Comparison of ENCODE assay signal across 1 cellular context in the genomic region with DNA sequence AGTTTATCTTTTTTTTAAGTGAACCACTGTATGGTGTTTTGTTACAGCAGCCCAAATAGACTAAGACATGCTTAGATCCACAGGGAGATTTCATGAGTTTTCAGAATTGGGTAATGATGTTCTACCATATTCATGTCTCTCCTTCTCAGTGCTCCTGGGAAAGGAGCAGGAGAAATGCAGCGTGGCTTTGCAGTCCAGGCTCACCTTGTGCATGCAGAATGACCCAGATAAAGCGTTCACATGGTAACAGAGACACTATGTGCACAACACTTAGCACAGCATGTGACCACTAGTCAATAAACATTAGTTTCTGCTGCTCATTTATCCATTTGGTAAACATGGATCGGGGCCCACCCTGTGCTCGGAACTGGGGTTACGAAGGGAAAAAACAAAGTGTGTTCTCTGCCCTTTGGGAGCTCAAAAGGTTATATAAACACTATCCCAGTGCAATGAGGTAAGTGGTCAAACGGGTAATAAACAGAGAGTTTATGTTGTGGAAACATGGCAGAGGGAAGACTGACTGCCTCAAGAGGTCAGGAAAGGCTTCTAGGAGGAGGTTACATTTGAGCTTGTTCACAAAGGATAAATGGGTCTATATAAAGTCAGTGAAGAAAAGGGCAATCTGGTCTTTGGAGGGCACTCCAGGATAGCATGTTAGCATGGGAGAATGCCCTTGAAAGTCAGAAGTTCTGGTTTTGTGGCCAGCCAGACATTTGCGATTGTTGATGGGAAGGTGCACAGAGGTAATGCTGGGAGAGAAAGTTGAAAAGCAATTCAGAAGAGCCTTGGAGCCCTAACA.
TF ChIP-seq lines count a peak whose summit lies in the region.

No MANE protein-coding gene starts in this region.

TF ChIP-seq in HepG2, 621 proteins besides CTCF, POLR2A, EP300 and RAD21 (continued from another document and continues in another):
- TF ChIP-seq, protein P1, sequence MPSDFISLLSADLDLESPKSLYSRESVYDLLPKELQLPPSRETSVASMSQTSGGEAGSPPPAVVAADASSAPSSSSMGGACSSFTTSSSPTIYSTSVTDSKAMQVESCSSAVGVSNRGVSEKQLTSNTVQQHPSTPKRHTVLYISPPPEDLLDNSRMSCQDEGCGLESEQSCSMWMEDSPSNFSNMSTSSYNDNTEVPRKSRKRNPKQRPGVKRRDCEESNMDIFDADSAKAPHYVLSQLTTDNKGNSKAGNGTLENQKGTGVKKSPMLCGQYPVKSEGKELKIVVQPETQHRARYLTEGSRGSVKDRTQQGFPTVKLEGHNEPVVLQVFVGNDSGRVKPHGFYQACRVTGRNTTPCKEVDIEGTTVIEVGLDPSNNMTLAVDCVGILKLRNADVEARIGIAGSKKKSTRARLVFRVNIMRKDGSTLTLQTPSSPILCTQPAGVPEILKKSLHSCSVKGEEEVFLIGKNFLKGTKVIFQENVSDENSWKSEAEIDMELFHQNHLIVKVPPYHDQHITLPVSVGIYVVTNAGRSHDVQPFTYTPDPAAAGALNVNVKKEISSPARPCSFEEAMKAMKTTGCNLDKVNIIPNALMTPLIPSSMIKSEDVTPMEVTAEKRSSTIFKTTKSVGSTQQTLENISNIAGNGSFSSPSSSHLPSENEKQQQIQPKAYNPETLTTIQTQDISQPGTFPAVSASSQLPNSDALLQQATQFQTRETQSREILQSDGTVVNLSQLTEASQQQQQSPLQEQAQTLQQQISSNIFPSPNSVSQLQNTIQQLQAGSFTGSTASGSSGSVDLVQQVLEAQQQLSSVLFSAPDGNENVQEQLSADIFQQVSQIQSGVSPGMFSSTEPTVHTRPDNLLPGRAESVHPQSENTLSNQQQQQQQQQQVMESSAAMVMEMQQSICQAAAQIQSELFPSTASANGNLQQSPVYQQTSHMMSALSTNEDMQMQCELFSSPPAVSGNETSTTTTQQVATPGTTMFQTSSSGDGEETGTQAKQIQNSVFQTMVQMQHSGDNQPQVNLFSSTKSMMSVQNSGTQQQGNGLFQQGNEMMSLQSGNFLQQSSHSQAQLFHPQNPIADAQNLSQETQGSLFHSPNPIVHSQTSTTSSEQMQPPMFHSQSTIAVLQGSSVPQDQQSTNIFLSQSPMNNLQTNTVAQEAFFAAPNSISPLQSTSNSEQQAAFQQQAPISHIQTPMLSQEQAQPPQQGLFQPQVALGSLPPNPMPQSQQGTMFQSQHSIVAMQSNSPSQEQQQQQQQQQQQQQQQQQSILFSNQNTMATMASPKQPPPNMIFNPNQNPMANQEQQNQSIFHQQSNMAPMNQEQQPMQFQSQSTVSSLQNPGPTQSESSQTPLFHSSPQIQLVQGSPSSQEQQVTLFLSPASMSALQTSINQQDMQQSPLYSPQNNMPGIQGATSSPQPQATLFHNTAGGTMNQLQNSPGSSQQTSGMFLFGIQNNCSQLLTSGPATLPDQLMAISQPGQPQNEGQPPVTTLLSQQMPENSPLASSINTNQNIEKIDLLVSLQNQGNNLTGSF (CRISPR knock-in tag; IDR thresholded peaks at IDR 0.05), result no peak
- no peak for TF ChIP-seq PLRG1 (conservative IDR thresholded peaks at IDR 0.05)
- TF ChIP-seq, protein P2, sequence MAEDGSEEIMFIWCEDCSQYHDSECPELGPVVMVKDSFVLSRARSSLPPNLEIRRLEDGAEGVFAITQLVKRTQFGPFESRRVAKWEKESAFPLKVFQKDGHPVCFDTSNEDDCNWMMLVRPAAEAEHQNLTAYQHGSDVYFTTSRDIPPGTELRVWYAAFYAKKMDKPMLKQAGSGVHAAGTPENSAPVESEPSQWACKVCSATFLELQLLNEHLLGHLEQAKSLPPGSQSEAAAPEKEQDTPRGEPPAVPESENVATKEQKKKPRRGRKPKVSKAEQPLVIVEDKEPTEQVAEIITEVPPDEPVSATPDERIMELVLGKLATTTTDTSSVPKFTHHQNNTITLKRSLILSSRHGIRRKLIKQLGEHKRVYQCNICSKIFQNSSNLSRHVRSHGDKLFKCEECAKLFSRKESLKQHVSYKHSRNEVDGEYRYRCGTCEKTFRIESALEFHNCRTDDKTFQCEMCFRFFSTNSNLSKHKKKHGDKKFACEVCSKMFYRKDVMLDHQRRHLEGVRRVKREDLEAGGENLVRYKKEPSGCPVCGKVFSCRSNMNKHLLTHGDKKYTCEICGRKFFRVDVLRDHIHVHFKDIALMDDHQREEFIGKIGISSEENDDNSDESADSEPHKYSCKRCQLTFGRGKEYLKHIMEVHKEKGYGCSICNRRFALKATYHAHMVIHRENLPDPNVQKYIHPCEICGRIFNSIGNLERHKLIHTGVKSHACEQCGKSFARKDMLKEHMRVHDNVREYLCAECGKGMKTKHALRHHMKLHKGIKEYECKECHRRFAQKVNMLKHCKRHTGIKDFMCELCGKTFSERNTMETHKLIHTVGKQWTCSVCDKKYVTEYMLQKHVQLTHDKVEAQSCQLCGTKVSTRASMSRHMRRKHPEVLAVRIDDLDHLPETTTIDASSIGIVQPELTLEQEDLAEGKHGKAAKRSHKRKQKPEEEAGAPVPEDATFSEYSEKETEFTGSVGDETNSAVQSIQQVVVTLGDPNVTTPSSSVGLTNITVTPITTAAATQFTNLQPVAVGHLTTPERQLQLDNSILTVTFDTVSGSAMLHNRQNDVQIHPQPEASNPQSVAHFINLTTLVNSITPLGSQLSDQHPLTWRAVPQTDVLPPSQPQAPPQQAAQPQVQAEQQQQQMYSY (CRISPR knock-in tag; IDR thresholded peaks at IDR 0.05), result no peak
- TF ChIP-seq SETDB1 (CRISPR knock-in tag; IDR thresholded peaks at IDR 0.05; ENCODE audit: borderline replicate concordance), result 0 out of 2 replicates have a peak, but pooled peaks have one; percentile 73
- TF ChIP-seq, protein P3, sequence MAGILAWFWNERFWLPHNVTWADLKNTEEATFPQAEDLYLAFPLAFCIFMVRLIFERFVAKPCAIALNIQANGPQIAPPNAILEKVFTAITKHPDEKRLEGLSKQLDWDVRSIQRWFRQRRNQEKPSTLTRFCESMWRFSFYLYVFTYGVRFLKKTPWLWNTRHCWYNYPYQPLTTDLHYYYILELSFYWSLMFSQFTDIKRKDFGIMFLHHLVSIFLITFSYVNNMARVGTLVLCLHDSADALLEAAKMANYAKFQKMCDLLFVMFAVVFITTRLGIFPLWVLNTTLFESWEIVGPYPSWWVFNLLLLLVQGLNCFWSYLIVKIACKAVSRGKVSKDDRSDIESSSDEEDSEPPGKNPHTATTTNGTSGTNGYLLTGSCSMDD (CRISPR knock-in tag; IDR thresholded peaks at IDR 0.05), result no peak
- no peak for TF ChIP-seq KLF6 (CRISPR knock-in tag; IDR thresholded peaks at IDR 0.05)
- TF ChIP-seq ATAD3A (CRISPR knock-in tag; IDR thresholded peaks at IDR 0.05), result no peak
- no peak for TF ChIP-seq PHB2 (IDR thresholded peaks at IDR 0.05; ENCODE audit: partially characterized antibody)
- no peak for TF ChIP-seq GMEB2 (CRISPR knock-in tag; IDR thresholded peaks at IDR 0.05; ENCODE audit: low read depth)
- no peak for TF ChIP-seq MYC (CRISPR knock-in tag; IDR thresholded peaks at IDR 0.05; ENCODE audit: borderline replicate concordance)
- TF ChIP-seq FLYWCH1 (CRISPR knock-in tag; IDR thresholded peaks at IDR 0.05), result 0 out of 2 replicates have a peak, but pooled peaks have one; percentile 20
- no peak for TF ChIP-seq FOXM1 (CRISPR knock-in tag; IDR thresholded peaks at IDR 0.05)
- peak; percentile 61; the same call in 1 of the 2 replicates for TF ChIP-seq POGZ (CRISPR knock-in tag; IDR thresholded peaks at IDR 0.05)
- TF ChIP-seq SMC3 (IDR thresholded peaks at IDR 0.05; ENCODE audit: low read length), result no peak
- TF ChIP-seq BRCA1 (CRISPR knock-in tag; IDR thresholded peaks at IDR 0.05), result no peak
- TF ChIP-seq ZNF552 (CRISPR knock-in tag; IDR thresholded peaks at IDR 0.05; ENCODE audit: borderline replicate concordance), result no peak
- TF ChIP-seq, protein P4, sequence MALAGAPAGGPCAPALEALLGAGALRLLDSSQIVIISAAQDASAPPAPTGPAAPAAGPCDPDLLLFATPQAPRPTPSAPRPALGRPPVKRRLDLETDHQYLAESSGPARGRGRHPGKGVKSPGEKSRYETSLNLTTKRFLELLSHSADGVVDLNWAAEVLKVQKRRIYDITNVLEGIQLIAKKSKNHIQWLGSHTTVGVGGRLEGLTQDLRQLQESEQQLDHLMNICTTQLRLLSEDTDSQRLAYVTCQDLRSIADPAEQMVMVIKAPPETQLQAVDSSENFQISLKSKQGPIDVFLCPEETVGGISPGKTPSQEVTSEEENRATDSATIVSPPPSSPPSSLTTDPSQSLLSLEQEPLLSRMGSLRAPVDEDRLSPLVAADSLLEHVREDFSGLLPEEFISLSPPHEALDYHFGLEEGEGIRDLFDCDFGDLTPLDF (CRISPR knock-in tag; IDR thresholded peaks at IDR 0.05), result no peak
- TF ChIP-seq, protein P5, sequence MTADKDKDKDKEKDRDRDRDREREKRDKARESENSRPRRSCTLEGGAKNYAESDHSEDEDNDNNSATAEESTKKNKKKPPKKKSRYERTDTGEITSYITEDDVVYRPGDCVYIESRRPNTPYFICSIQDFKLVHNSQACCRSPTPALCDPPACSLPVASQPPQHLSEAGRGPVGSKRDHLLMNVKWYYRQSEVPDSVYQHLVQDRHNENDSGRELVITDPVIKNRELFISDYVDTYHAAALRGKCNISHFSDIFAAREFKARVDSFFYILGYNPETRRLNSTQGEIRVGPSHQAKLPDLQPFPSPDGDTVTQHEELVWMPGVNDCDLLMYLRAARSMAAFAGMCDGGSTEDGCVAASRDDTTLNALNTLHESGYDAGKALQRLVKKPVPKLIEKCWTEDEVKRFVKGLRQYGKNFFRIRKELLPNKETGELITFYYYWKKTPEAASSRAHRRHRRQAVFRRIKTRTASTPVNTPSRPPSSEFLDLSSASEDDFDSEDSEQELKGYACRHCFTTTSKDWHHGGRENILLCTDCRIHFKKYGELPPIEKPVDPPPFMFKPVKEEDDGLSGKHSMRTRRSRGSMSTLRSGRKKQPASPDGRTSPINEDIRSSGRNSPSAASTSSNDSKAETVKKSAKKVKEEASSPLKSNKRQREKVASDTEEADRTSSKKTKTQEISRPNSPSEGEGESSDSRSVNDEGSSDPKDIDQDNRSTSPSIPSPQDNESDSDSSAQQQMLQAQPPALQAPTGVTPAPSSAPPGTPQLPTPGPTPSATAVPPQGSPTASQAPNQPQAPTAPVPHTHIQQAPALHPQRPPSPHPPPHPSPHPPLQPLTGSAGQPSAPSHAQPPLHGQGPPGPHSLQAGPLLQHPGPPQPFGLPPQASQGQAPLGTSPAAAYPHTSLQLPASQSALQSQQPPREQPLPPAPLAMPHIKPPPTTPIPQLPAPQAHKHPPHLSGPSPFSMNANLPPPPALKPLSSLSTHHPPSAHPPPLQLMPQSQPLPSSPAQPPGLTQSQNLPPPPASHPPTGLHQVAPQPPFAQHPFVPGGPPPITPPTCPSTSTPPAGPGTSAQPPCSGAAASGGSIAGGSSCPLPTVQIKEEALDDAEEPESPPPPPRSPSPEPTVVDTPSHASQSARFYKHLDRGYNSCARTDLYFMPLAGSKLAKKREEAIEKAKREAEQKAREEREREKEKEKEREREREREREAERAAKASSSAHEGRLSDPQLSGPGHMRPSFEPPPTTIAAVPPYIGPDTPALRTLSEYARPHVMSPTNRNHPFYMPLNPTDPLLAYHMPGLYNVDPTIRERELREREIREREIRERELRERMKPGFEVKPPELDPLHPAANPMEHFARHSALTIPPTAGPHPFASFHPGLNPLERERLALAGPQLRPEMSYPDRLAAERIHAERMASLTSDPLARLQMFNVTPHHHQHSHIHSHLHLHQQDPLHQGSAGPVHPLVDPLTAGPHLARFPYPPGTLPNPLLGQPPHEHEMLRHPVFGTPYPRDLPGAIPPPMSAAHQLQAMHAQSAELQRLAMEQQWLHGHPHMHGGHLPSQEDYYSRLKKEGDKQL (CRISPR knock-in tag; IDR thresholded peaks at IDR 0.05; ENCODE audit: low read depth), result peak; percentile 82
- TF ChIP-seq MXD1 (CRISPR knock-in tag; IDR thresholded peaks at IDR 0.05), result no peak
- TF ChIP-seq, protein P6, sequence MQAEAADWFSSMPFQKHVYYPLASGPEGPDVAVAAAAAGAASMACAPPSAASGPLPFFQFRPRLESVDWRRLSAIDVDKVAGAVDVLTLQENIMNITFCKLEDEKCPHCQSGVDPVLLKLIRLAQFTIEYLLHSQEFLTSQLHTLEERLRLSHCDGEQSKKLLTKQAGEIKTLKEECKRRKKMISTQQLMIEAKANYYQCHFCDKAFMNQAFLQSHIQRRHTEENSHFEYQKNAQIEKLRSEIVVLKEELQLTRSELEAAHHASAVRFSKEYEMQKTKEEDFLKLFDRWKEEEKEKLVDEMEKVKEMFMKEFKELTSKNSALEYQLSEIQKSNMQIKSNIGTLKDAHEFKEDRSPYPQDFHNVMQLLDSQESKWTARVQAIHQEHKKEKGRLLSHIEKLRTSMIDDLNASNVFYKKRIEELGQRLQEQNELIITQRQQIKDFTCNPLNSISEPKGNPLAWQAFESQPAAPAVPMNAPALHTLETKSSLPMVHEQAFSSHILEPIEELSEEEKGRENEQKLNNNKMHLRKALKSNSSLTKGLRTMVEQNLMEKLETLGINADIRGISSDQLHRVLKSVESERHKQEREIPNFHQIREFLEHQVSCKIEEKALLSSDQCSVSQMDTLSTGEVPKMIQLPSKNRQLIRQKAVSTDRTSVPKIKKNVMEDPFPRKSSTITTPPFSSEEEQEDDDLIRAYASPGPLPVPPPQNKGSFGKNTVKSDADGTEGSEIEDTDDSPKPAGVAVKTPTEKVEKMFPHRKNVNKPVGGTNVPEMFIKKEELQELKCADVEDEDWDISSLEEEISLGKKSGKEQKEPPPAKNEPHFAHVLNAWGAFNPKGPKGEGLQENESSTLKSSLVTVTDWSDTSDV (CRISPR knock-in tag; IDR thresholded peaks at IDR 0.05), result no peak
- TF ChIP-seq ZNF710 (CRISPR knock-in tag; IDR thresholded peaks at IDR 0.05; ENCODE audit: borderline replicate concordance), result no peak
